Comparison of ENCODE assay signal across 7 cellular contexts in genomic region chr10:94361161-94361794, GRCh38. TPM values are rescaled to one million over a fixed set of nuclear protein-coding genes. Genes with fewer than 3 reads are reported as not detected.
DNase-seq lines count a peak whose midpoint lies in the region; ATAC-seq, FAIRE-seq and TF ChIP-seq lines count a peak whose summit lies in the region.

No MANE protein-coding gene starts in this region.

- H3K27me3 ChIP-seq in OCI-LY3 (ENCODE audit: low read depth, low read length) (no peaks in the 10 kb centered on the region), duodenal mucosa (ENCODE audit: control insufficient read depth in 1 of 2, insufficient read depth in 2 of 2, low read length in 2 of 2) (no peaks in the 10 kb centered on the region), pancreas (no peaks in the 10 kb centered on the region)

- peaks cover 48% of the 10 kb centered on the region for H3K79me2 ChIP-seq in OCI-LY3 (ENCODE audit: low read length)

- H4K20me1 ChIP-seq in OCI-LY3 (ENCODE audit: insufficient read depth, low read length): no peaks in the 10 kb centered on the region

- peaks cover 15% of the 10 kb centered on the region for H3K4me1 ChIP-seq in OCI-LY3 (ENCODE audit: low read length)
- peaks cover 15 to 18% of the 10 kb centered on the region in 2 donors for H3K4me1 ChIP-seq in duodenal mucosa (ENCODE audit: control insufficient read depth in 1 of 2, insufficient read depth in 2 of 2, low read length in 2 of 2)
- H3K4me1 ChIP-seq in pancreas: peaks cover 4 to 14% (median 8%) of the 10 kb centered on the region in 3 donors

- H3K36me3 ChIP-seq in OCI-LY3 (replicated peaks; ENCODE audit: low read depth, low read length) (peaks cover 28% of the 10 kb centered on the region), duodenal mucosa (ENCODE audit: control insufficient read depth in 1 of 2, insufficient read depth in 2 of 2, low read length in 2 of 2) (peaks cover 8 to 21% of the 10 kb centered on the region in 2 donors), pancreas (peaks cover 0 to 13% (median 0%) of the 10 kb centered on the region in 3 donors)

- H3K4me3 ChIP-seq in OCI-LY3 (ENCODE audit: low read length) (peak overlapping the region; percentile 93), duodenal mucosa (ENCODE audit: low read depth in 1 of 2, low read length in 2 of 2) (peak overlapping the region; percentile 97 to 98), pancreas (peak overlapping the region in 2 of 4 donors; percentile 65 to 70)

- no peak for ATAC-seq in pancreas
- no peak for ATAC-seq in GM21515 (IDR thresholded peaks at IDR 0.05; ENCODE audit: unreplicated experiment)
- ATAC-seq in HG02981 (IDR thresholded peaks at IDR 0.05; ENCODE audit: unreplicated experiment): no peak
- ATAC-seq in GM18502 (IDR thresholded peaks at IDR 0.05; ENCODE audit: poor library complexity, unreplicated experiment): no peak

- TF ChIP-seq CTCF in OCI-LY3 (IDR thresholded peaks at IDR 0.05; ENCODE audit: low read depth, low read length): no peak
- no peak for TF ChIP-seq CTCF in pancreas (IDR thresholded peaks at IDR 0.05)

- H3K27ac ChIP-seq in OCI-LY3 (ENCODE audit: low read length) (no peak overlapping the region), duodenal mucosa (ENCODE audit: low read depth, low read length) (no peak overlapping the region), pancreas (no peak overlapping the region)

- H2AFZ ChIP-seq in OCI-LY3 (ENCODE audit: low read depth, low read length): no peak overlapping the region

- H3K9me3 ChIP-seq in OCI-LY3 (ENCODE audit: insufficient read depth, low read length): no peaks in the 10 kb centered on the region
- H3K9me3 ChIP-seq in duodenal mucosa (ENCODE audit: control insufficient read depth in 1 of 2, low read length in 2 of 2): no peaks in the 10 kb centered on the region
- no peaks in the 10 kb centered on the region for H3K9me3 ChIP-seq in pancreas

- FAIRE-seq in GM18507 (lab: Jason Lieb, UNC) (peak; percentile 51), pancreas (lab: Jason Lieb, UNC) (no peak)

- peak overlapping the region; percentile 84 for H3K4me2 ChIP-seq in OCI-LY3 (ENCODE audit: low read length)

- peak overlapping the region; percentile 98 for H3K9ac ChIP-seq in OCI-LY3 (ENCODE audit: low read length)
- no peak overlapping the region for H3K9ac ChIP-seq in duodenal mucosa (ENCODE audit: low read depth in 1 of 2, low read length in 2 of 2)

- WGBS in pancreas, 2 donors: 62 to 64% methylated on average over 4 of the region's 4 CpGs

- intact Hi-C loops in pancreas (cut with DNase I): loop anchor here in 1 of 3 donors (10.0 kb wide), 1 partner anchor 74 kb away; no protein-coding TSS in a partner anchor

- DNase-seq in GM18507 (ENCODE audit: extremely low spot score, insufficient read length, low read depth) (no peak), pancreas (peak in 4 of 6 donors; percentile 21 to 39 (median 27))

RNA-seq across cellular contexts. Expression of gene NOC3L, which starts 1.5 kb away (rescaled TPM):
- 1 to 10 TPM; 3.3 to 9.4 (median 7.2) TPM for total RNA-seq in pancreas
- 1 to 10 TPM; 3.8 to 4.4 TPM for polyA plus RNA-seq in pancreas

RNA-seq across cellular contexts. Expression of gene TBC1D12, which starts 41.1 kb away (rescaled TPM):
- 1 to 10 TPM; 4.1 to 8.2 (median 5.3) TPM for total RNA-seq in pancreas
- polyA plus RNA-seq in pancreas: 1 to 10 TPM; 5.4 to 9.2 TPM
